18 cellular contexts compared by ENCODE assay signal in the genomic region with DNA sequence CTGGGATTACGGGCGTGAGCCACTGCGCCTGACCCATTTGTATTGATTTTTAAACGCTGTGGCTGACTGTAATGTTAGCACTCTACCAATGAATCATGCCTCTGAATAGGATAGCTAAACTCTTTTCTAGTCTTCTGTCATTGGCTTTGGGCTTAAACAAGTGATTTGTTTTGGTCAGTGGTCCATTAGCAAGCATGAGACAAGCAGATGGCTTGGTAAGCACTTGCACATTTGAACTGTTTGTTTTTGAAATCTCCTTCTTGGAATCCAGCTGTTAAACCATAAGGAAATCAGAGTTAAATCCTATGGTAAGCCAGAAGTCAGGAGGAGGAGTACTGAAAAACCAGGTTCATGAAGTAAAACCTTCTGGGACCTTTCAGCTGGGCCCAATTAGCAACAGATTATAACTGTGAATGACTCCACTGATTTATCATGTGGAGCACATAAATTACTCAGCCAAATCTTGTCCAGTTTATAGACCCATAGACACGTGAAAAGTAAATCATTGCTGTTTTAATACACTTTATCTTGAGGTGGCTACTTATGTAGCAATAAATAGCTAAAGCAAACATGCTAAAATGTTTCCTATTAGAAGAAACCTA.
DNase-seq lines count a peak whose midpoint lies in the region; ATAC-seq and TF ChIP-seq lines count a peak whose summit lies in the region.
"Had no signal": no experiment of that assay in that cellular context is flagged by ENCODE, and none has a peak within 500 bp of the region (broad histone marks: within the 10 kb centered on the region; RNA-seq: fewer than 3 reads in every experiment).

No MANE protein-coding gene starts in this region.

- no peak overlapping the region for H3K4me2 ChIP-seq in mesendoderm (ENCODE audit: low read length)

- no peak overlapping the region for H3K4ac ChIP-seq in mesendoderm (ENCODE audit: low read depth, low read length)

- no peak overlapping the region for H3K23ac ChIP-seq in mesendoderm (ENCODE audit: low read length)

- H4K8ac ChIP-seq in mesendoderm (ENCODE audit: low read depth, low read length) = no peak overlapping the region

- in situ Hi-C loops in astrocyte of the spinal cord (cut with HindIII; ENCODE audit: low sequenced_read_pairs) = no loop called here

- no peak overlapping the region for H3K56ac ChIP-seq in mesendoderm (ENCODE audit: low read length)

- H3K27ac ChIP-seq in mesendoderm (ENCODE audit: low read depth, low read length) = no peak overlapping the region
- H3K27ac ChIP-seq: colonic mucosa, right atrium auricular region had no signal

- TF ChIP-seq CTCF in astrocyte of the spinal cord (IDR thresholded peaks at IDR 0.05; ENCODE audit: low read depth, low read length) = no peak

- no peaks in the 10 kb centered on the region for H3K79me1 ChIP-seq in mesendoderm (ENCODE audit: low read length)

- H3K4me1 ChIP-seq in mesendoderm (ENCODE audit: control insufficient read depth, low read depth, low read length) = peaks cover 2% of the 10 kb centered on the region
- H3K4me1 ChIP-seq: colonic mucosa, right atrium auricular region had no signal

- H4K5ac ChIP-seq in mesendoderm (ENCODE audit: low read length) = no peak overlapping the region

- no peak for ATAC-seq in left cardiac atrium

- intact Hi-C loops in left cardiac atrium (cut with DNase I) = no loop called here

- peak; percentile 45 for DNase-seq in EH (ENCODE audit: low read depth)
- DNase-seq in LHCN-M2 (ENCODE audit: low read depth) = peak; percentile 46
- DNase-seq in astrocyte of the spinal cord (ENCODE audit: low read depth, low spot score) = peak; percentile 28
- peak; percentile 37 for DNase-seq in mesendoderm
- DNase-seq in OCI-M2 (lab: John Stamatoyannopoulos, UW; ENCODE audit: unreplicated experiment) = no peak
- no peak for DNase-seq in activated CD4-positive, alpha-beta T cell treated with anti-CD3 and anti-CD28 coated beads, Interleukin-2, amount 50 U/mL, for 48 hours
- DNase-seq in left cardiac atrium = no peak
- DNase-seq in NCI-H446 (lab: John Stamatoyannopoulos, UW) = no peak
- DNase-seq: activated effector memory CD4-positive, alpha-beta T cell treated with Interleukin-2 at 50 U/mL for 16 hours; aorta; colonic mucosa; DMS153; head of caudate nucleus; KG1; NCI-H1105 treated with DMSO at 0.1 percent for 48 hours; substantia nigra; T-helper 2 cell had no signal

- H2AK5ac ChIP-seq in mesendoderm (ENCODE audit: low read length) = no peak overlapping the region

- H3K4me3 ChIP-seq in astrocyte of the spinal cord (ENCODE audit: low read depth, low read length) (no peak overlapping the region), mesendoderm (ENCODE audit: low read length) (no peak overlapping the region)
- H3K4me3 ChIP-seq: colonic mucosa, right atrium auricular region had no signal

- no peak overlapping the region for H2BK5ac ChIP-seq in mesendoderm (ENCODE audit: low read length)

- no CpG with 5 or more reads among the region's 5 CpGs for WGBS in mesendoderm (ENCODE audit: extremely low coverage, insufficient coverage, low lambda C conversion rate)

- no peak overlapping the region for H2BK15ac ChIP-seq in mesendoderm (replicated peaks; ENCODE audit: low read depth)

- no peaks in the 10 kb centered on the region for H3K36me3 ChIP-seq in mesendoderm (ENCODE audit: control insufficient read depth, insufficient read depth, low read length)
- H3K36me3 ChIP-seq: colonic mucosa, right atrium auricular region had no signal

- H2BK120ac ChIP-seq in mesendoderm (ENCODE audit: low read depth, low read length) = no peak overlapping the region

- H3K79me2 ChIP-seq in mesendoderm (ENCODE audit: control insufficient read depth, insufficient read depth, low read length) = no peaks in the 10 kb centered on the region

- no peak overlapping the region for H3K18ac ChIP-seq in mesendoderm (ENCODE audit: low read length)

- no peaks in the 10 kb centered on the region for H3K27me3 ChIP-seq in mesendoderm (ENCODE audit: insufficient read depth, low read length, poor library complexity)
- H3K27me3 ChIP-seq: colonic mucosa, right atrium auricular region had no signal

- no peak overlapping the region for H3K9ac ChIP-seq in mesendoderm (ENCODE audit: low read length)

Comparison
In these comparisons a context has a peak if more than half of its experiments do, and no peak if none do; other contexts are left out.
1. DNase-seq: peak in EH (single experiment), LHCN-M2 (single experiment), astrocyte of the spinal cord (single experiment) and mesendoderm (single experiment); none in OCI-M2 (single experiment), activated CD4-positive, alpha-beta T cell treated with anti-CD3 and anti-CD28 coated beads, Interleukin-2, amount 50 U/mL, for 48 hours (0 of 2), left cardiac atrium (single experiment) and NCI-H446 (0 of 2).